1 cellular context compared by ENCODE assay signal in genomic region chr5:69189162-69190086, GRCh38.
TF ChIP-seq lines count a peak whose summit lies in the region.

TSS of gene CENPH (plus strand) at chr5:69189583. CDS start at chr5:69189635, 52 bp downstream.

TF ChIP-seq in HepG2, 621 proteins besides CTCF, POLR2A, EP300 and RAD21 (continued from another document and continues in another):
- peak; percentile 65; the same call in 1 of the 2 replicates for TF ChIP-seq ZNF142 (CRISPR knock-in tag; IDR thresholded peaks at IDR 0.05)
- TF ChIP-seq TARDBP (CRISPR knock-in tag; IDR thresholded peaks at IDR 0.05), result peak; percentile 84
- TF ChIP-seq ETV6 (CRISPR knock-in tag; conservative IDR thresholded peaks at IDR 0.05), result no peak; the same call in 1 of the 2 replicates
- no peak for TF ChIP-seq ZNF451 (CRISPR knock-in tag; IDR thresholded peaks at IDR 0.05)
- 0 out of 2 replicates have a peak, but pooled peaks have one; percentile 64 for TF ChIP-seq SNAI1 (CRISPR knock-in tag; IDR thresholded peaks at IDR 0.05; ENCODE audit: borderline replicate concordance)
- TF ChIP-seq PAXIP1 (CRISPR knock-in tag; conservative IDR thresholded peaks at IDR 0.05), result peak; percentile 48; the same call in 1 of the 2 replicates
- TF ChIP-seq NFIC (IDR thresholded peaks at IDR 0.05; ENCODE audit: low read length), result peak; percentile 39; the same call in 1 of the 2 replicates
- no peak for TF ChIP-seq ZNF18 (CRISPR knock-in tag; IDR thresholded peaks at IDR 0.05; ENCODE audit: insufficient replicate concordance)
- no peak for TF ChIP-seq SKIL (CRISPR knock-in tag; IDR thresholded peaks at IDR 0.05; ENCODE audit: borderline replicate concordance)
- TF ChIP-seq ZNF318 (CRISPR knock-in tag; IDR thresholded peaks at IDR 0.05), result 0 out of 2 replicates have a peak, but pooled peaks have one; percentile 59
- peak; percentile 23; the same call in 1 of the 2 replicates for TF ChIP-seq THRA (CRISPR knock-in tag; IDR thresholded peaks at IDR 0.05; ENCODE audit: borderline replicate concordance)
- no peak for TF ChIP-seq ATF1 (CRISPR knock-in tag; IDR thresholded peaks at IDR 0.05)
- 0 out of 2 replicates have a peak, but pooled peaks have one; percentile 65 for TF ChIP-seq ZFP62 (CRISPR knock-in tag; IDR thresholded peaks at IDR 0.05)
- 0 out of 2 replicates have a peak, but pooled peaks have one; percentile 51 for TF ChIP-seq ZBTB8A (CRISPR knock-in tag; IDR thresholded peaks at IDR 0.05; ENCODE audit: borderline replicate concordance, low read depth)
- peak; percentile 98 for TF ChIP-seq TFDP2 (CRISPR knock-in tag; IDR thresholded peaks at IDR 0.05)
- 0 out of 2 replicates have a peak, but pooled peaks have one; percentile 42 for TF ChIP-seq ZFP41 (CRISPR knock-in tag; IDR thresholded peaks at IDR 0.05; ENCODE audit: borderline replicate concordance)
- TF ChIP-seq ARNT (IDR thresholded peaks at IDR 0.05), result no peak
- TF ChIP-seq ZMYM2 (CRISPR knock-in tag; IDR thresholded peaks at IDR 0.05), result peak; percentile 78
- peak; percentile 70 for TF ChIP-seq ZNF574 (CRISPR knock-in tag; IDR thresholded peaks at IDR 0.05)
